Comparison of ENCODE assay signal across 20 cellular contexts in genomic region chr5:75043736-75044264, GRCh38.
"Had no signal": no experiment of that assay in that cellular context is flagged by ENCODE, and none has a peak within 500 bp of the region (broad histone marks: within the 10 kb centered on the region; RNA-seq: fewer than 3 reads in every experiment).

No MANE protein-coding gene starts in this region.

- H3K4me1 ChIP-seq: ascending aorta, neural progenitor cell, tibial nerve had no signal

- H3K9ac ChIP-seq: neural progenitor cell had no signal

- H2AFZ ChIP-seq: neural progenitor cell had no signal

- H3K9me3 ChIP-seq: ascending aorta, heart left ventricle, right lobe of liver, tibial nerve had no signal

- H3K27me3 ChIP-seq: ascending aorta, heart left ventricle, neural progenitor cell, right lobe of liver, tibial nerve had no signal

- H3K4me3 ChIP-seq: ascending aorta, heart left ventricle, neural progenitor cell, right lobe of liver, skin epidermis, tibial nerve had no signal

- FAIRE-seq: colon, urothelium cell line had no signal

- ATAC-seq: activated T-cell treated with anti-CD3 and anti-CD28 coated beads, Interleukin-2, amount 50 U/mL, for 72 hours; effector memory CD8-positive, alpha-beta T cell; heart left ventricle; left cardiac atrium had no signal

- H3K4me2 ChIP-seq: neural progenitor cell had no signal

- H3K36me3 ChIP-seq: neural progenitor cell, right lobe of liver had no signal

- DNase-seq: activated CD4-positive, alpha-beta memory T cell treated with anti-CD3 and anti-CD28 coated beads for 36 hours; activated CD4-positive, alpha-beta T cell treated with anti-CD3 and anti-CD28 coated beads for 48 hours; activated effector memory CD4-positive, alpha-beta T cell treated with Interleukin-2 at 50 U/mL for 16 hours; activated naive CD4-positive, alpha-beta T cell treated with anti-CD3 and anti-CD28 coated beads, Interleukin-2, amount 10 ng/mL, durations not matched to agents 7 days and 5 days; activated T-cell treated with anti-CD3 and anti-CD28 coated beads, Interleukin-2, amount 50 U/mL, for 72 hours; central memory CD4-positive, alpha-beta T cell; effector memory CD8-positive, alpha-beta T cell; heart left ventricle; islet precursor cell; left cardiac atrium; mesendoderm; naive B cell; stimulated activated CD4-positive, alpha-beta T cell treated with anti-CD3 and anti-CD28 coated beads, Interleukin-1b, Interleukin-23, amount 100 ng/mL, for 48 hours had no signal

- H3K27ac ChIP-seq: ascending aorta, heart left ventricle, neural progenitor cell, right lobe of liver, skin epidermis, tibial nerve had no signal
